In genomic region chr6:46772754-46773153, GRCh38 we compare ENCODE assay signal across 12 cellular contexts. TPM values are rescaled to one million over a fixed set of nuclear protein-coding genes. Genes with fewer than 3 reads are reported as not detected.
A peak's percentile ranks its signal among the peaks of the same experiment; 100 is the strongest.
DNase-seq lines count a peak whose midpoint lies in the region; ATAC-seq and TF ChIP-seq lines count a peak whose summit lies in the region.
"Had no signal": no experiment of that assay in that cellular context is flagged by ENCODE, and none has a peak within 500 bp of the region (broad histone marks: within the 10 kb centered on the region; RNA-seq: fewer than 3 reads in every experiment).

No MANE protein-coding gene starts in this region.

- no peak for TF ChIP-seq CTCF in gastrocnemius medialis (IDR thresholded peaks at IDR 0.05 in 4 of 5, conservative IDR thresholded peaks at IDR 0.05 in 1 of 5)

- ATAC-seq in GM19395 (IDR thresholded peaks at IDR 0.05; ENCODE audit: unreplicated experiment) = peak; percentile 65
- ATAC-seq in HG03442 (IDR thresholded peaks at IDR 0.05; ENCODE audit: unreplicated experiment) = peak; percentile 73
- ATAC-seq in gastrocnemius medialis = peak; percentile 26 to 56

- in situ Hi-C loops in gastrocnemius medialis (cut with MboI; ENCODE audit: low sequenced_read_pairs in 4 of 4) = no loop called here

- H3K9me3 ChIP-seq in gastrocnemius medialis = no peaks in the 10 kb centered on the region

- no peak overlapping the region for H3K27ac ChIP-seq in gastrocnemius medialis

- intact Hi-C loops in gastrocnemius medialis (cut with DNase I; ENCODE audit: low total_unique reads) = no loop called here

- no peaks in the 10 kb centered on the region for H3K36me3 ChIP-seq in gastrocnemius medialis

- TF ChIP-seq POLR2A in gastrocnemius medialis (IDR thresholded peaks at IDR 0.05) = no peak

- H3K27me3 ChIP-seq in gastrocnemius medialis = no peaks in the 10 kb centered on the region

- no peak overlapping the region for H3K4me3 ChIP-seq in gastrocnemius medialis

- DNase-seq in germinal center (ENCODE audit: low spot score) (peak; percentile 2), gastrocnemius medialis (peak; percentile 6 to 38), SHP77 (lab: John Stamatoyannopoulos, UW) (no peak), NK-92 (lab: John Stamatoyannopoulos, UW; ENCODE audit: unreplicated experiment) (no peak), AG08396 (ENCODE audit: low spot score) (no peak)
- DNase-seq in activated CD4-positive, alpha-beta T cell treated with anti-CD3 and anti-CD28 coated beads, Interleukin-2, amount 50 U/mL, for 48 hours = no peak
- DNase-seq: activated CD8-positive, alpha-beta memory T cell treated with anti-CD3 and anti-CD28 coated beads for 24 hours; NCI-H2081 treated with DMSO at 0.1 percent for 48 hours had no signal

- peaks cover 0 to 11% of the 10 kb centered on the region in 2 donors for H3K4me1 ChIP-seq in gastrocnemius medialis

RNA-seq across cellular contexts. Expression of gene MEP1A, which starts 20.4 kb away (rescaled TPM):
- total RNA-seq in gastrocnemius medialis = under 1 TPM in 1 of 4 donors, not detected in 3; 1.00 TPM
- total RNA-seq: fibroblast of lung, SK-MEL-5 had no signal

RNA-seq across cellular contexts. Expression of gene ANKRD66, which starts 26.0 kb away (rescaled TPM):
- not detected for total RNA-seq in gastrocnemius medialis
- total RNA-seq: fibroblast of lung, SK-MEL-5 had no signal

RNA-seq across cellular contexts. Expression of gene PLA2G7, which starts 37.6 kb away (rescaled TPM):
- not detected for total RNA-seq in gastrocnemius medialis
- total RNA-seq: fibroblast of lung had no signal

Comparison
In these comparisons a context has a peak if more than half of its experiments do, and no peak if none do; other contexts are left out.
1. DNase-seq: peak in germinal center (single experiment) and gastrocnemius medialis (2 of 2); none in SHP77 (0 of 2), NK-92 (single experiment), AG08396 (single experiment) and activated CD4-positive, alpha-beta T cell treated with anti-CD3 and anti-CD28 coated beads, Interleukin-2, amount 50 U/mL, for 48 hours (0 of 2).
2. Peak in every context shown above with its lines, with median percentiles within 50 percentile points of each other: ATAC-seq.